13 cellular contexts compared by ENCODE assay signal in genomic region chr18:58567453-58568196, GRCh38.
DNase-seq lines count a peak whose midpoint lies in the region; ATAC-seq and TF ChIP-seq lines count a peak whose summit lies in the region.
"Had no signal": no experiment of that assay in that cellular context is flagged by ENCODE, and none has a peak within 500 bp of the region (broad histone marks: within the 10 kb centered on the region; RNA-seq: fewer than 3 reads in every experiment).

No MANE protein-coding gene starts in this region.

- no peak for TF ChIP-seq CTCF in AG09309 (IDR thresholded peaks at IDR 0.05; ENCODE audit: control insufficient read depth, insufficient read depth, low read depth, low read length, missing control alignments)

- no peaks in the 10 kb centered on the region for H3K36me3 Mint-ChIP-seq in T-cell

- peaks cover 5 to 17% (median 7%) of the 10 kb centered on the region in 3 donors for H3K4me1 Mint-ChIP-seq in T-cell

- H3K9me3 Mint-ChIP-seq in T-cell = no peaks in the 10 kb centered on the region

- no peak overlapping the region for H3K27ac Mint-ChIP-seq in T-cell

- peak; percentile 91 for ATAC-seq in esophagus mucosa
- ATAC-seq in T-cell (replicated peaks in 1 of 4) = no peak

- DNase-seq in AG09309 (ENCODE audit: low read depth) = peak; percentile 92
- peak; percentile 50 for DNase-seq in NCI-H446 treated with DMSO at 0.1 percent for 48 hours (lab: John Stamatoyannopoulos, UW)
- peak; percentile 79 for DNase-seq in myocyte (ENCODE audit: low read depth)
- no peak for DNase-seq in NCI-H128 (lab: John Stamatoyannopoulos, UW; ENCODE audit: unreplicated experiment)
- no peak for DNase-seq in T-cell
- DNase-seq in NCI-H2196 (lab: John Stamatoyannopoulos, UW; ENCODE audit: unreplicated experiment) = no peak
- no peak for DNase-seq in NCI-H510A treated with DMSO at 0.1 percent for 48 hours (lab: John Stamatoyannopoulos, UW)
- DNase-seq: activated T-cell treated with anti-CD3 and anti-CD28 coated beads, Interleukin-2, amount 50 U/mL, for 1 hour; effector CD4-positive, alpha-beta T cell; NCI-H524; T-helper 2 cell had no signal

- CTCF ChIA-PET in T-cell (lab: Charles Lee) = no interaction called here

- H3K27me3 Mint-ChIP-seq in T-cell = no peaks in the 10 kb centered on the region

- POLR2A ChIA-PET in T-cell (lab: Charles Lee) = no interaction called here

- no peak overlapping the region for H3K4me3 Mint-ChIP-seq in T-cell

- no peak overlapping the region for H3K4me3 ChIP-seq in AG09309 (ENCODE audit: control insufficient read depth, low read depth, low read length)
- H3K4me3 ChIP-seq: lung had no signal

Comparison
In these comparisons a context has a peak if more than half of its experiments do, and no peak if none do; other contexts are left out.
1. DNase-seq: peak in AG09309 (single experiment), NCI-H446 treated with DMSO at 0.1 percent for 48 hours (single experiment) and myocyte (single experiment); none in NCI-H128 (single experiment), T-cell (0 of 34), NCI-H2196 (single experiment) and NCI-H510A treated with DMSO at 0.1 percent for 48 hours (single experiment).